9 cellular contexts compared by ENCODE assay signal in the genomic region with DNA sequence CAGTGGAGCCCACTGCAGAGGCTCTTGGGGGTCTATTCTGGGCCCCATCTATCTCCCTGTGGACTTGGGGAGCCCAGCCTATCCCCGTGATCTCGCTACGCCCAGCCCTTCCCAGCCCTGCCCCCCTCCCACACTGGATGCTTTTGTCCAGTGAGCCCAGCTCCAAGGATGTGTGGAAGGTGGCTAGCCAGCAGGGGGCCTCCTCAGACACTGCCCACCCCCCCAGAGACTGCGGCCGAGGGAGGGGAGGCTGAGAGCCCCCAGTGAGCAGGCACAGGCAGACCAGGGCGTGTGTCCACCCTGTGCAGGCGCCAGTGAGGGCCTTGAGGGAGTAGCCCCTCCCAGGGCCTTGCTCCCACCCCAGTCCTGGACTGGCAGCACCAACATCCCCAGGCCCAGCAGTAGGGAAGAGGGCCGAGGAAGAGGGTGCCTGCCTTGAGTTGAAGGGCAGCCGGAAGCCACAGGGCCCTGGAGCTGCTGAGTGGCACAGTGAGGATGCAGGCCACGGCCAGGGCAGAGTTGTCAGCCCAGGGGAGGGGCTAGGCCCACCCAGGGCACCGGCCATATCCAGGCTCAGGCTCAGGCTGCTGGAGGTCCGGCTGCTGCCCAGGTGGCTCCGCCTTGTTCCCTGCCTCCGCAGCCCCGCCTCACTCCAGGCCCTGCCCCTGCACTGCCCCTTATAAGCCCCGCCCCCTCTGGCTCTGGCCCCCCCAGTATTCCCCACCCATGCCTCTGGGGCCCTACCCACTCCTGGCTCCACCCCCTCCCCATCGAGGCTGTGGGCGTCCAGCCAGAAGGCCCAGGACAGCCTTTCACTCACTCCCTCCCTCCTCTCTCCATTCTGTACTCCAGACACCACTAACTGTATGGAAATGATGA. TPM values are rescaled to one million over a fixed set of nuclear protein-coding genes. Genes with fewer than 3 reads are reported as not detected.
DNase-seq lines count a peak whose midpoint lies in the region; ATAC-seq and TF ChIP-seq lines count a peak whose summit lies in the region.
"Had no signal": no experiment of that assay in that cellular context is flagged by ENCODE, and none has a peak within 500 bp of the region (broad histone marks: within the 10 kb centered on the region; RNA-seq: fewer than 3 reads in every experiment).

No MANE protein-coding gene starts in this region.

- no peak overlapping the region for H2AFZ ChIP-seq in neuronal stem cell (ENCODE audit: low read length)

- peak overlapping the region; percentile 84 for H2AK5ac ChIP-seq in neuronal stem cell (ENCODE audit: low read depth, low read length)

- peak overlapping the region; percentile 87 for H3K18ac ChIP-seq in neuronal stem cell (ENCODE audit: low read length)

- H3K36me3 Mint-ChIP-seq in CD4-positive, alpha-beta T cell (ENCODE audit: low read depth): no peaks in the 10 kb centered on the region

- H3K4me3 Mint-ChIP-seq in CD4-positive, alpha-beta T cell: no peak overlapping the region
- H3K4me3 Mint-ChIP-seq: central memory CD8-positive, alpha-beta T cell had no signal

- H3K36me3 ChIP-seq in neuronal stem cell (replicated peaks in 1 of 2; ENCODE audit: control insufficient read depth in 2 of 2, insufficient read depth in 2 of 2, low read length in 2 of 2): peaks cover 20 to 53% of the 10 kb centered on the region in 2 donors

- no peaks in the 10 kb centered on the region for H3K27me3 ChIP-seq in neuronal stem cell (ENCODE audit: control insufficient read depth in 3 of 3, insufficient read depth in 3 of 3, low read depth in 1 of 3, low read length in 3 of 3)
- no peaks in the 10 kb centered on the region for H3K27me3 ChIP-seq in CD4-positive, alpha-beta T cell (ENCODE audit: control insufficient read depth, insufficient read depth, low read length)

- no peak overlapping the region for H3K4me2 ChIP-seq in neuronal stem cell (ENCODE audit: insufficient read depth, low read length, poor library complexity, severe bottlenecking)

- H2BK12ac ChIP-seq in neuronal stem cell (ENCODE audit: low read length): no peak overlapping the region

- peak; percentile 45 for TF ChIP-seq CTCF in epithelial cell of proximal tubule (conservative IDR thresholded peaks at IDR 0.05; ENCODE audit: low read depth, low read length)
- no peak for TF ChIP-seq CTCF in CD4-positive, alpha-beta T cell (IDR thresholded peaks at IDR 0.05)

- H3K27ac ChIP-seq in neuronal stem cell (replicated peaks; ENCODE audit: low read length): peak overlapping the region; percentile 17
- H3K27ac ChIP-seq in CD4-positive, alpha-beta T cell (ENCODE audit: low read depth, low read length): no peak overlapping the region

- H3K9me3 ChIP-seq in neuronal stem cell (replicated peaks in 1 of 2; ENCODE audit: control insufficient read depth in 2 of 2, insufficient read depth in 1 of 2, low read depth in 1 of 2, low read length in 2 of 2): peaks cover 4 to 5% of the 10 kb centered on the region in 2 donors
- H3K9me3 ChIP-seq in CD4-positive, alpha-beta T cell (ENCODE audit: control insufficient read depth, low read length): no peaks in the 10 kb centered on the region

- no peaks in the 10 kb centered on the region for H3K79me1 ChIP-seq in neuronal stem cell (ENCODE audit: low read depth, low read length)

- intact Hi-C loops in CD4-positive, alpha-beta T cell (cut with DNase I, micrococcal nuclease): no loop called here

- no peak overlapping the region for H4K91ac ChIP-seq in neuronal stem cell (ENCODE audit: low read depth, low read length, poor library complexity)

- no peaks in the 10 kb centered on the region for H3K4me1 Mint-ChIP-seq in CD4-positive, alpha-beta T cell (ENCODE audit: low read depth)

- H3K27ac Mint-ChIP-seq in CD4-positive, alpha-beta T cell: no peak overlapping the region

- peak overlapping the region; percentile 4 for H3K9ac ChIP-seq in neuronal stem cell (ENCODE audit: low read depth, low read length, poor library complexity)

- peak overlapping the region; percentile 73 for H3K23ac ChIP-seq in neuronal stem cell (ENCODE audit: low read depth, low read length, poor library complexity)

- H2BK15ac ChIP-seq in neuronal stem cell (ENCODE audit: low read length): peak overlapping the region; percentile 58

- H3K4me3 ChIP-seq in epithelial cell of proximal tubule (ENCODE audit: low read depth, low read length) (no peak overlapping the region), neuronal stem cell (ENCODE audit: low read length in 2 of 2) (no peak overlapping the region)

- no peak overlapping the region for H4K8ac ChIP-seq in neuronal stem cell (ENCODE audit: low read depth, low read length)

- POLR2A ChIA-PET in CD4-positive, alpha-beta T cell (lab: Charles Lee): no interaction called here

- H3K14ac ChIP-seq in neuronal stem cell (ENCODE audit: low read length): peak overlapping the region; percentile 82

- no CpG with 5 or more reads among the region's 18 CpGs for WGBS in neuronal stem cell (ENCODE audit: extremely low coverage in 2 of 2, insufficient read length in 2 of 2, insufficient replicate concordance in 1 of 2), 2 donors

- ATAC-seq in GM18909 (IDR thresholded peaks at IDR 0.05; ENCODE audit: poor library complexity, unreplicated experiment): no peak
- ATAC-seq in CD4-positive, alpha-beta T cell (ENCODE audit: poor library complexity): no peak
- no peak for ATAC-seq in HG03097 (IDR thresholded peaks at IDR 0.05; ENCODE audit: low FRiP score, unreplicated experiment)
- no peak for ATAC-seq in GM19397 (IDR thresholded peaks at IDR 0.05; ENCODE audit: unreplicated experiment)

- H2BK120ac ChIP-seq in neuronal stem cell (ENCODE audit: low read depth, low read length): no peak overlapping the region

- H2BK5ac ChIP-seq in neuronal stem cell (ENCODE audit: low read length): peak overlapping the region; percentile 66

- peak; percentile 65 for DNase-seq in Daoy (ENCODE audit: low read depth)
- peak; percentile 71 for DNase-seq in NCI-H510A (lab: John Stamatoyannopoulos, UW)
- DNase-seq in epithelial cell of proximal tubule (ENCODE audit: low read depth): no peak
- peak; percentile 35 for DNase-seq in neuronal stem cell (ENCODE audit: low spot score)
- DNase-seq in CD4-positive, alpha-beta T cell: no peak

- CTCF ChIA-PET in CD4-positive, alpha-beta T cell (lab: Charles Lee): no interaction called here

- H3K27me3 Mint-ChIP-seq in CD4-positive, alpha-beta T cell: no peaks in the 10 kb centered on the region
- H3K27me3 Mint-ChIP-seq: central memory CD8-positive, alpha-beta T cell had no signal

- peaks cover 0 to 12% of the 10 kb centered on the region in 2 donors for H3K4me1 ChIP-seq in neuronal stem cell (ENCODE audit: control insufficient read depth in 2 of 2, insufficient read depth in 1 of 2, low read depth in 1 of 2, low read length in 2 of 2)

- no peak overlapping the region for H3K4ac ChIP-seq in neuronal stem cell (ENCODE audit: low read length)

- no peaks in the 10 kb centered on the region for H3K9me3 Mint-ChIP-seq in CD4-positive, alpha-beta T cell
- H3K9me3 Mint-ChIP-seq: central memory CD8-positive, alpha-beta T cell had no signal

RNA-seq across cellular contexts. Expression of gene MOB2, which starts 28.0 kb away (rescaled TPM):
- 14.6 and 21.0 TPM in 2 replicates for total RNA-seq in Daoy (2014; rRNA removed; shearing (Covaris generic))
- total RNA-seq in epithelial cell of proximal tubule: 22.6 and 26.9 TPM in 2 replicates
- polyA plus RNA-seq in neuronal stem cell (2013, experiment 1 of 2): 11.1 TPM
- polyA plus RNA-seq in neuronal stem cell (2013, experiment 2 of 2): 11.5 TPM
- total RNA-seq in CD4-positive, alpha-beta T cell: 10 to 100 TPM; 37.0 to 38.3 TPM

Comparison
In these comparisons a context has a peak if more than half of its experiments do, and no peak if none do; other contexts are left out.
1. DNase-seq: peak in Daoy (single experiment), NCI-H510A (single experiment) and neuronal stem cell (single experiment); none in epithelial cell of proximal tubule (single experiment) and CD4-positive, alpha-beta T cell (0 of 10).